In the genomic region with DNA sequence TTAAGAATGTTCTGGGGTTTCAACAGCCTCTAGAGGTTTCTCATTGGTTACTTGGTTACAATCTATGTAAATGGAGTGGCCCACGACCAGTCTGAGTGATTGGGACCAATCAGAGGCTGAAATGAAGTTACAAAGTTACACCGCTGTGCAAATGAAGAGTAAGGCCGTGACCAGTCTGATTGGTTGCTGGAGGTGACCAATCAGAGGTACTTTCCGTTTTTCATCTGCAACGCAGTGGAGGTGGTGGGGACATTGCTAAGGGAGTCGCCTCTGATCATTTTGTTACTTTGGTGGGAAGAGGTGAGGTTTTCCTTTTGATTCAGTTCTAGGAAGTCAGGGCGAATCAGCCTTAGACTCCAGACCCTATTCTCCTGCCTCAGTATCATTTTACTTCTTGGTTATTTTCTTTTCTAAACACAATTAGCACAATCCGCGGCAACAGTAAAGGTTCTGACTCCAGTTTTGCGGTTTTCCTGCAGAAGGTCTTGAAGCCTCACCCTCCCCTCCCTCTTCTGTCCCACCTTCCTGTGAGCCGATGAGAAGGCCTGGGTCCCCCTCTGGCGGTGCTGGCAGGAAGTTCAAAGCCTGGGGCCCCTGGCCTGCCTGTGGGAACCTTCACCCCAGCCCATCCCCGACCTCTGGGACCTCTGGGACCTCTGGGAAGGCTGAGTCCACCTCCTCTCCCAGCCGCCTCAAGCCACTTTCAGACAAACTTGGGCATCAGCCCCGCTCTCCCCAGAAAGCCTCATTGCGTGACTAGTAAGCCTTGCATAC, we compare ENCODE assay signal across 10 cellular contexts. TPM values are rescaled to one million over a fixed set of nuclear protein-coding genes. Genes with fewer than 3 reads are reported as not detected.
A peak's percentile ranks its signal among the peaks of the same experiment; 100 is the strongest.
DNase-seq lines count a peak whose midpoint lies in the region; ATAC-seq lines count a peak whose summit lies in the region.
"Had no signal": no experiment of that assay in that cellular context is flagged by ENCODE, and none has a peak within 500 bp of the region (broad histone marks: within the 10 kb centered on the region; RNA-seq: fewer than 3 reads in every experiment).

No MANE protein-coding gene starts in this region.

- peak; percentile 66 for DNase-seq in activated CD4-positive, alpha-beta memory T cell treated with anti-CD3 and anti-CD28 coated beads, Interleukin-2, amount 10 ng/mL, durations not matched to agents 7 days and 5 days
- DNase-seq in cerebellar cortex (ENCODE audit: low spot score) (peak; percentile 2), retina (no peak), NCI-H82 (lab: John Stamatoyannopoulos, UW) (no peak), NCI-H146 (lab: John Stamatoyannopoulos, UW) (no peak)
- peak; percentile 37 to 41 for DNase-seq in stimulated activated CD8-positive, alpha-beta memory T cell treated with anti-CD3 and anti-CD28 coated beads, Interleukin-15, amount 100 ng/mL, for 48 hours (ENCODE audit: low read depth in 2 of 2)
- DNase-seq: caudate nucleus, EL had no signal

- no peak for ATAC-seq in HG03342 (IDR thresholded peaks at IDR 0.05; ENCODE audit: unreplicated experiment)

- H3K27ac ChIP-seq in KOPT-K1 (ENCODE audit: low read depth, low read length, poor library complexity, severe bottlenecking), result peak overlapping the region; percentile 36

- no peaks in the 10 kb centered on the region for H3K9me3 Mint-ChIP-seq in activated CD4-positive, alpha-beta memory T cell treated with anti-CD3 and anti-CD28 coated beads, Interleukin-2, amount 10 ng/mL, durations not matched to agents 7 days and 5 days

- peak overlapping the region; percentile 34 for H3K4me3 Mint-ChIP-seq in activated CD4-positive, alpha-beta memory T cell treated with anti-CD3 and anti-CD28 coated beads, Interleukin-2, amount 10 ng/mL, durations not matched to agents 7 days and 5 days

- no peaks in the 10 kb centered on the region for H3K27me3 Mint-ChIP-seq in activated CD4-positive, alpha-beta memory T cell treated with anti-CD3 and anti-CD28 coated beads, Interleukin-2, amount 10 ng/mL, durations not matched to agents 7 days and 5 days

- peaks cover 22% of the 10 kb centered on the region for H3K4me1 Mint-ChIP-seq in activated CD4-positive, alpha-beta memory T cell treated with anti-CD3 and anti-CD28 coated beads, Interleukin-2, amount 10 ng/mL, durations not matched to agents 7 days and 5 days

- peak overlapping the region; percentile 72 for H3K27ac Mint-ChIP-seq in activated CD4-positive, alpha-beta memory T cell treated with anti-CD3 and anti-CD28 coated beads, Interleukin-2, amount 10 ng/mL, durations not matched to agents 7 days and 5 days

- H3K9me3 ChIP-seq in KOPT-K1 (ENCODE audit: insufficient read depth, low read length, poor library complexity, severe bottlenecking), result peaks cover 13% of the 10 kb centered on the region

- POLR2A ChIA-PET in activated CD4-positive, alpha-beta memory T cell treated with anti-CD3 and anti-CD28 coated beads, Interleukin-2, amount 10 ng/mL, durations not matched to agents 7 days and 5 days (lab: Charles Lee), result no interaction called here

- CTCF ChIA-PET in activated CD4-positive, alpha-beta memory T cell treated with anti-CD3 and anti-CD28 coated beads, Interleukin-2, amount 10 ng/mL, durations not matched to agents 7 days and 5 days (lab: Charles Lee), result interaction anchor here (0.7 kb wide), 1 partner anchor 18 kb away, joined by 3 read pairs; no protein-coding TSS in a partner anchor

- H3K36me3 Mint-ChIP-seq in activated CD4-positive, alpha-beta memory T cell treated with anti-CD3 and anti-CD28 coated beads, Interleukin-2, amount 10 ng/mL, durations not matched to agents 7 days and 5 days (ENCODE audit: low read depth), result no peaks in the 10 kb centered on the region

- no peaks in the 10 kb centered on the region for H3K36me3 ChIP-seq in KOPT-K1 (ENCODE audit: insufficient read depth, low read length)

RNA-seq across cellular contexts. Expression of gene TTC34, which starts 38.7 kb away (rescaled TPM):
- 1 to 10 TPM; 1.5 to 1.6 TPM for total RNA-seq in activated CD4-positive, alpha-beta memory T cell treated with anti-CD3 and anti-CD28 coated beads, Interleukin-2, amount 10 ng/mL, durations not matched to agents 7 days and 5 days

Comparison
In these comparisons a context has a peak if more than half of its experiments do, and no peak if none do; other contexts are left out.
1. DNase-seq: peak in activated CD4-positive, alpha-beta memory T cell treated with anti-CD3 and anti-CD28 coated beads, Interleukin-2, amount 10 ng/mL, durations not matched to agents 7 days and 5 days (single experiment), cerebellar cortex (single experiment) and stimulated activated CD8-positive, alpha-beta memory T cell treated with anti-CD3 and anti-CD28 coated beads, Interleukin-15, amount 100 ng/mL, for 48 hours (2 of 2); none in retina (single experiment), NCI-H82 (single experiment) and NCI-H146 (single experiment).